Comparison of ENCODE assay signal across 28 cellular contexts in the genomic region with DNA sequence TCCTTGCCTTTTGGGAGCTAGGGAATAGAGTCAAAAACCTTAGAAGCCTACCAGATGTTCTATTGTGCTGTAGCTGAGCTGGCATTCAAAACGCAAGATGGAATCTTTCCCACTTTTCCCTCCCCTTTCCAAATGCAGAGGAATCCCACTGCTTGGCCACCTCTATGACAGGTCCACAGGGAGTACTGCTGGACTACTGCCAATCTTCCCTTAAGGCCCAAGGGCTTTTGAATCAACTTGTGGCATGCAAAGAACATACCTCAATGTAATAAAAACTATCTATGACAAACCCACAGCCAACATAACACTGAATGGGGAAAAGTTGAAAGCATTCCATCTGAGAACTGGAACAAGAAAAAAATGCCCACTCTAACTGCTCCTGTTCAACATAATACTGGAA.
"Had no signal": no experiment of that assay in that cellular context is flagged by ENCODE, and none has a peak within 500 bp of the region (broad histone marks: within the 10 kb centered on the region; RNA-seq: fewer than 3 reads in every experiment).

No MANE protein-coding gene starts in this region.

- H3K36me3 ChIP-seq: adrenal gland, brain microvascular endothelial cell, breast epithelium had no signal

- H3K27ac ChIP-seq: adrenal gland, body of pancreas, brain microvascular endothelial cell, breast epithelium, VCaP had no signal

- H3K4me3 ChIP-seq: adrenal gland, body of pancreas, breast epithelium had no signal

- H3K9me3 ChIP-seq: adrenal gland, body of pancreas had no signal

- DNase-seq: activated B cell treated with CpG ODN at 0.5 μM for 24 hours; activated CD4-positive, alpha-beta memory T cell treated with anti-CD3 and anti-CD28 coated beads for 36 hours; activated CD4-positive, alpha-beta T cell treated with anti-CD3 and anti-CD28 coated beads for 4 hours; activated CD4-positive, alpha-beta T cell treated with anti-CD3 and anti-CD28 coated beads, Interleukin-2, amount 10 ng/mL, durations not matched to agents 24 days and 14 days; activated CD4-positive, alpha-beta T cell treated with anti-CD3 and anti-CD28 coated beads, Interleukin-2, amount 50 U/mL, for 1 hour; activated CD4-positive, alpha-beta T cell treated with anti-CD3 and anti-CD28 coated beads, Interleukin-2, amount 50 U/mL, for 4 hours; activated CD4-positive, CD25-positive, alpha-beta regulatory T cell treated with anti-CD3 and anti-CD28 coated beads, Interleukin-2, amount 50 U/mL, for 72 hours; activated CD8-positive, alpha-beta memory T cell treated with anti-CD3 and anti-CD28 coated beads, Interleukin-2, amount 50 U/mL, for 4 hours; activated CD8-positive, alpha-beta T cell treated with anti-CD3 and anti-CD28 coated beads for 36 hours; activated effector memory CD4-positive, alpha-beta T cell treated with anti-CD3 and anti-CD28 coated beads, Interleukin-2, amount 50 U/mL, for 16 hours; activated gamma-delta T cell treated with Interleukin-2 at 50 U/mL for 16 hours; activated naive CD4-positive, alpha-beta T cell; activated naive CD4-positive, alpha-beta T cell treated with anti-CD3 and anti-CD28 coated beads for 36 hours; activated naive CD4-positive, alpha-beta T cell treated with anti-CD3 and anti-CD28 coated beads, Interleukin-2, amount 50 U/mL, for 16 hours; activated naive CD8-positive, alpha-beta T cell treated with anti-CD3 and anti-CD28 coated beads for 36 hours; activated T-cell treated with anti-CD3 and anti-CD28 coated beads for 4 hours; activated T-cell treated with anti-CD3 and anti-CD28 coated beads, Interleukin-2, amount 50 U/mL, for 1 hour; activated T-cell treated with anti-CD3 and anti-CD28 coated beads, Interleukin-2, amount 50 U/mL, for 4 hours; activated T-cell treated with anti-CD3 and anti-CD28 coated beads, Interleukin-2, amount 50 U/mL, for 72 hours; adrenal gland; amniotic stem cell; aorta; body of pancreas; brain microvascular endothelial cell; central memory CD4-positive, alpha-beta T cell; T-helper 17 cell had no signal

- H3K27me3 ChIP-seq: adrenal gland, body of pancreas, brain microvascular endothelial cell had no signal

- H3K4me1 ChIP-seq: adrenal gland, body of pancreas, breast epithelium had no signal
